In the genomic region with DNA sequence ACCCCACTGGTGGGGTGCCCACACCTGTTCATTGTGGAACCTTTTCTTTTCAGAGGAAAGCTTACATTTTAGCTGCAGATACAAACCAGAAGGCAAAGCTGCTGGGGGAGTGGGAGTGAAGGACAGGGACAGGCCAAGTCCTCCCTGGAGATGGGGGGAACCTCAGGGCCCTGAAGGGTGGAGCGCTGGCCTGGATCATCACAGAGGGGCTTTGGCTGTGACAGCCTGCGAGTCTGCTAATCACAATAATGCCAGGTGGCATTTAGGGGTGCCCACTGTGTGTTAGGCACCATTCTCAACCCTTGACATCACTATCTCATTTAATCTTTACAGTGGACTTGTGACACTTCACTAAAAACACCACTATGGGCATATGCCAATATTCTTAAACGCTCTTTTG, we compare ENCODE assay signal across 26 cellular contexts. TPM values are rescaled to one million over a fixed set of nuclear protein-coding genes. Genes with fewer than 3 reads are reported as not detected.
A peak's percentile ranks its signal among the peaks of the same experiment; 100 is the strongest.
DNase-seq lines count a peak whose midpoint lies in the region; ATAC-seq and TF ChIP-seq lines count a peak whose summit lies in the region.
"Had no signal": no experiment of that assay in that cellular context is flagged by ENCODE, and none has a peak within 500 bp of the region (broad histone marks: within the 10 kb centered on the region; RNA-seq: fewer than 3 reads in every experiment).

No MANE protein-coding gene starts in this region.

- H4K91ac ChIP-seq in mesenchymal stem cell (ENCODE audit: low read length) = no peak overlapping the region

- peaks cover 32% of the 10 kb centered on the region for H3K36me3 Mint-ChIP-seq in nephron progenitor cell (ENCODE audit: low read depth)
- H3K36me3 Mint-ChIP-seq: CD14-positive monocyte; CD4-positive, alpha-beta memory T cell; CD4-positive, CD25-positive, alpha-beta regulatory T cell; CD8-positive, alpha-beta memory T cell had no signal

- H2AK5ac ChIP-seq in mesenchymal stem cell (ENCODE audit: low read length, severe bottlenecking) = peak overlapping the region; percentile 43

- no peak overlapping the region for H2BK12ac ChIP-seq in mesenchymal stem cell (ENCODE audit: low read length in 2 of 2)

- no peaks in the 10 kb centered on the region for H3K27me3 ChIP-seq in right cardiac atrium (ENCODE audit: control insufficient read depth, insufficient read depth)
- no peaks in the 10 kb centered on the region for H3K27me3 ChIP-seq in mesenchymal stem cell (ENCODE audit: control insufficient read depth in 1 of 2, insufficient read depth in 1 of 2, low read length in 2 of 2)
- H3K27me3 ChIP-seq: BE2C, BLaER1 had no signal

- 84% methylated on average over 3 of the region's 3 CpGs for WGBS in right cardiac atrium
- WGBS in mesenchymal stem cell = 97% methylated on average over 3 of the region's 3 CpGs

- H3K4me3 ChIP-seq in right cardiac atrium (ENCODE audit: low read length) = no peak overlapping the region
- H3K4me3 ChIP-seq in mesenchymal stem cell (ENCODE audit: insufficient read depth in 1 of 2, low read depth in 1 of 2, low read length in 2 of 2) = no peak overlapping the region
- H3K4me3 ChIP-seq: BLaER1, GM12878 had no signal

- TF ChIP-seq CTCF in RWPE1 (conservative IDR thresholded peaks at IDR 0.05; ENCODE audit: low read depth) (no peak), nephron progenitor cell (IDR thresholded peaks at IDR 0.05) (no peak)

- no peak overlapping the region for H2BK120ac ChIP-seq in mesenchymal stem cell (ENCODE audit: low read depth, low read length)

- no peak overlapping the region for H3K18ac ChIP-seq in mesenchymal stem cell (ENCODE audit: low read depth in 1 of 2, low read length in 2 of 2)

- no peak overlapping the region for H3K4me3 Mint-ChIP-seq in nephron progenitor cell
- H3K4me3 Mint-ChIP-seq: CD14-positive monocyte; CD4-positive, alpha-beta memory T cell; CD4-positive, CD25-positive, alpha-beta regulatory T cell; CD8-positive, alpha-beta memory T cell had no signal

- H2BK5ac ChIP-seq in mesenchymal stem cell (ENCODE audit: low read depth, low read length, poor library complexity, severe bottlenecking) = no peak overlapping the region

- no peak overlapping the region for H3K14ac ChIP-seq in mesenchymal stem cell (ENCODE audit: low read length in 2 of 2)

- H3K36me3 ChIP-seq in mesenchymal stem cell (ENCODE audit: control insufficient read depth in 1 of 2, insufficient read depth in 2 of 2, low read depth in 1 of 2, low read length in 2 of 2) = no peaks in the 10 kb centered on the region
- H3K36me3 ChIP-seq: BE2C, BLaER1 had no signal

- H3K9me3 Mint-ChIP-seq in nephron progenitor cell = no peaks in the 10 kb centered on the region
- H3K9me3 Mint-ChIP-seq: CD14-positive monocyte; CD4-positive, CD25-positive, alpha-beta regulatory T cell; CD8-positive, alpha-beta memory T cell had no signal

- H3K27me3 Mint-ChIP-seq in nephron progenitor cell (ENCODE audit: low read depth, poor library complexity) = peaks cover 4% of the 10 kb centered on the region
- H3K27me3 Mint-ChIP-seq: CD4-positive, CD25-positive, alpha-beta regulatory T cell; CD8-positive, alpha-beta memory T cell had no signal

- H4K8ac ChIP-seq in mesenchymal stem cell (ENCODE audit: low read length) = no peak overlapping the region

- peaks cover 40% of the 10 kb centered on the region for H3K79me1 ChIP-seq in mesenchymal stem cell (replicated peaks; ENCODE audit: low read length, poor library complexity, severe bottlenecking)

- H3K23ac ChIP-seq in mesenchymal stem cell (ENCODE audit: low read length in 2 of 2) = no peak overlapping the region

- H3K4me1 Mint-ChIP-seq in nephron progenitor cell = peaks cover 48% of the 10 kb centered on the region
- H3K4me1 Mint-ChIP-seq: CD14-positive monocyte; CD4-positive, CD25-positive, alpha-beta regulatory T cell; CD8-positive, alpha-beta memory T cell had no signal

- H3K9ac ChIP-seq in mesenchymal stem cell (ENCODE audit: low read length) = no peak overlapping the region
- H3K9ac ChIP-seq: BLaER1 had no signal

- H3K27ac Mint-ChIP-seq in nephron progenitor cell = peak overlapping the region; percentile 81
- H3K27ac Mint-ChIP-seq: CD14-positive monocyte; CD4-positive, alpha-beta memory T cell; CD4-positive, CD25-positive, alpha-beta regulatory T cell; CD8-positive, alpha-beta memory T cell had no signal

- no peak overlapping the region for H3K4ac ChIP-seq in mesenchymal stem cell (ENCODE audit: low read depth in 1 of 2, low read length in 2 of 2)

- H3K4me1 ChIP-seq in right cardiac atrium (ENCODE audit: control insufficient read depth, insufficient read depth, low read length) (peaks cover 3% of the 10 kb centered on the region), mesenchymal stem cell (ENCODE audit: control insufficient read depth, insufficient read depth, low read depth, low read length) (peaks cover 4% of the 10 kb centered on the region)
- H3K4me1 ChIP-seq: BE2C had no signal

- peak overlapping the region; percentile 48 for H3K27ac ChIP-seq in right cardiac atrium (ENCODE audit: low read length)
- H3K27ac ChIP-seq in RWPE1 = peak overlapping the region; percentile 19; the same call in 1 of the 2 replicates
- no peak overlapping the region for H3K27ac ChIP-seq in mesenchymal stem cell (ENCODE audit: low read length, poor library complexity, severe bottlenecking)
- H3K27ac ChIP-seq: BLaER1 had no signal

- intact Hi-C loops in right cardiac atrium (cut with DNase I) = no loop called here
- intact Hi-C loops in cardiac septum (cut with DNase I) = no loop called here
- intact Hi-C loops in posterior vena cava (cut with DNase I) = no loop called here

- DNase-seq in right cardiac atrium (no peak), cardiac septum (ENCODE audit: low spot score) (no peak), RWPE1 (ENCODE audit: low spot score) (no peak), mesenchymal stem cell (no peak), nephron progenitor cell (no peak), posterior vena cava (ENCODE audit: low spot score) (no peak)
- DNase-seq in activated effector memory CD4-positive, alpha-beta T cell treated with anti-CD3 and anti-CD28 coated beads, Interleukin-2, amount 50 U/mL, for 16 hours = no peak
- DNase-seq in activated naive CD4-positive, alpha-beta T cell treated with Interleukin-2 at 50 U/mL for 16 hours = no peak
- DNase-seq: 8988T; ACHN; BE2C; C1 segment of cervical spinal cord; CD4-positive, alpha-beta memory T cell; CD4-positive, CD25-positive, alpha-beta regulatory T cell; CD8-positive, alpha-beta memory T cell; COR-L47; DMS 273 treated with DMSO at 0.1 percent for 48 hours; DMS153; DMS53; DMS79; DND-41; EL; GDM1 had no signal

- H3K9me3 ChIP-seq in right cardiac atrium (ENCODE audit: control insufficient read depth, low read length) = no peaks in the 10 kb centered on the region
- H3K9me3 ChIP-seq in mesenchymal stem cell (ENCODE audit: control insufficient read depth, low read length) = no peaks in the 10 kb centered on the region
- H3K9me3 ChIP-seq: BE2C, BLaER1 had no signal

- no peak overlapping the region for H3K4me2 ChIP-seq in mesenchymal stem cell (ENCODE audit: low read length, poor library complexity, severe bottlenecking)
- H3K4me2 ChIP-seq: BLaER1 had no signal

- POLR2A ChIA-PET in RWPE1 (lab: Yijun Ruan, JAX; ENCODE audit: low non-redundant PET) = no interaction called here

- H2AFZ ChIP-seq in mesenchymal stem cell (ENCODE audit: low read depth, low read length) = no peak overlapping the region

- ATAC-seq in right cardiac atrium = no peak
- ATAC-seq: GM12878 had no signal

- H2BK15ac ChIP-seq in mesenchymal stem cell (ENCODE audit: low read depth, poor library complexity, severe bottlenecking) = no peak overlapping the region

- CTCF ChIA-PET in RWPE1 (lab: Yijun Ruan, JAX) = interaction anchor here (0.6 kb wide), 1 partner anchor 22 kb away, joined by 3 read pairs; no protein-coding TSS in a partner anchor

RNA-seq across cellular contexts. Expression of gene KCTD1, which starts 27.4 kb away (rescaled TPM):
- total RNA-seq in right cardiac atrium (10 to 100 TPM; 45.2 to 51.8 (median 49.4) TPM), cardiac septum (10.1 TPM), posterior vena cava (1 to 10 TPM; 8.5 to 9.2 TPM)
- polyA plus RNA-seq in right cardiac atrium = 31.4 TPM
- 9.8 TPM for polyA plus RNA-seq in mesenchymal stem cell (2013, experiment 1 of 2)
- 8.9 TPM for polyA plus RNA-seq in mesenchymal stem cell (2013, experiment 2 of 2)
- polyA plus RNA-seq: CD14-positive monocyte had no signal
